In genomic region chr17:55053855-55054254, GRCh38 we compare ENCODE assay signal across 10 cellular contexts.
DNase-seq lines count a peak whose midpoint lies in the region; ATAC-seq and TF ChIP-seq lines count a peak whose summit lies in the region.
"Had no signal": no experiment of that assay in that cellular context is flagged by ENCODE, and none has a peak within 500 bp of the region (broad histone marks: within the 10 kb centered on the region; RNA-seq: fewer than 3 reads in every experiment).

No MANE protein-coding gene starts in this region.

- peaks cover 3% of the 10 kb centered on the region for H3K27me3 Mint-ChIP-seq in endothelial cell (ENCODE audit: unreplicated experiment)

- H3K9me3 Mint-ChIP-seq in endothelial cell (ENCODE audit: unreplicated experiment), result no peaks in the 10 kb centered on the region

- peak; percentile 31 for DNase-seq in DMS 273 (lab: John Stamatoyannopoulos, UW; ENCODE audit: unreplicated experiment)
- DNase-seq in DMS 273 treated with DMSO at 0.1 percent for 48 hours (lab: John Stamatoyannopoulos, UW), result no peak
- peak; percentile 20 for DNase-seq in OCI-LY7 (ENCODE audit: low spot score)
- no peak for DNase-seq in endothelial cell (ENCODE audit: low spot score)
- DNase-seq in renal cortical epithelial cell (ENCODE audit: low read depth), result peak; percentile 11
- DNase-seq in inferior parietal cortex (ENCODE audit: extremely low spot score), result no peak
- DNase-seq in NCI-H345 (lab: John Stamatoyannopoulos, UW), result no peak
- DNase-seq: 8988T; activated CD4-positive, CD25-positive, alpha-beta regulatory T cell had no signal

- H3K4me2 ChIP-seq in OCI-LY7 (ENCODE audit: low read length), result no peak overlapping the region

- no peak overlapping the region for H2AFZ ChIP-seq in OCI-LY7 (ENCODE audit: low read length)

- H3K27ac Mint-ChIP-seq in endothelial cell (ENCODE audit: unreplicated experiment), result no peak overlapping the region

- H3K36me3 ChIP-seq in OCI-LY7 (ENCODE audit: insufficient read depth, low read length), result no peaks in the 10 kb centered on the region

- no peaks in the 10 kb centered on the region for H3K9me2 ChIP-seq in OCI-LY7 (ENCODE audit: insufficient read depth, low read length)

- H3K9me3 ChIP-seq in OCI-LY7 (ENCODE audit: low read length), result no peaks in the 10 kb centered on the region

- H3K36me3 Mint-ChIP-seq in endothelial cell (ENCODE audit: low read depth, unreplicated experiment), result no peaks in the 10 kb centered on the region

- H3K4me3 ChIP-seq in OCI-LY7 (ENCODE audit: low read depth, low read length, poor library complexity, severe bottlenecking), result no peak overlapping the region

- no peaks in the 10 kb centered on the region for H3K4me1 ChIP-seq in OCI-LY7 (ENCODE audit: insufficient read depth, low read length, poor library complexity, severe bottlenecking)

- POLR2A ChIA-PET in OCI-LY7 (lab: Charles Lee), result no interaction called here

- H3K79me2 ChIP-seq in OCI-LY7 (ENCODE audit: insufficient read depth, low read depth, low read length), result no peaks in the 10 kb centered on the region

- no peak overlapping the region for H3K4me3 Mint-ChIP-seq in endothelial cell (ENCODE audit: unreplicated experiment)

- TF ChIP-seq CTCF in OCI-LY7 (conservative IDR thresholded peaks at IDR 0.05; ENCODE audit: low read length), result peak; percentile 79
- TF ChIP-seq CTCF in endothelial cell (IDR thresholded peaks at IDR 0.05; ENCODE audit: unreplicated experiment), result peak; percentile 52

- intact Hi-C loops in OCI-LY7 (cut with micrococcal nuclease; ENCODE audit: unreplicated experiment), result loop anchor here (1.0 to 5.0 kb wide), 3 partner anchors 123 to 293 kb away; no protein-coding TSS in a partner anchor

- no TSS peak for BruUV-seq in OCI-LY7 (replicated peaks; lab: Mats Ljungman, UMichigan)

- H3K4me1 Mint-ChIP-seq in endothelial cell (ENCODE audit: unreplicated experiment), result no peaks in the 10 kb centered on the region

- no peak for ATAC-seq in GM18502 (IDR thresholded peaks at IDR 0.05; ENCODE audit: poor library complexity, unreplicated experiment)

- CTCF ChIA-PET in OCI-LY7 (lab: Charles Lee; ENCODE audit: unreplicated experiment), result no interaction called here

- no peaks in the 10 kb centered on the region for H4K20me1 ChIP-seq in OCI-LY7 (ENCODE audit: insufficient read depth, low read length)

- H3K27ac ChIP-seq in OCI-LY7 (ENCODE audit: low read depth, low read length, poor library complexity, severe bottlenecking), result no peak overlapping the region

Comparison
In these comparisons a context has a peak if more than half of its experiments do, and no peak if none do; other contexts are left out.
1. DNase-seq: peak in DMS 273 (single experiment), OCI-LY7 (single experiment) and renal cortical epithelial cell (single experiment); none in DMS 273 treated with DMSO at 0.1 percent for 48 hours (single experiment), endothelial cell (single experiment), inferior parietal cortex (single experiment) and NCI-H345 (single experiment).